In genomic region chr19:28349604-28350003, GRCh38 we compare ENCODE assay signal across 20 cellular contexts.
"Had no signal": no experiment of that assay in that cellular context is flagged by ENCODE, and none has a peak within 500 bp of the region (broad histone marks: within the 10 kb centered on the region; RNA-seq: fewer than 3 reads in every experiment).

No MANE protein-coding gene starts in this region.

- H3K36me3 ChIP-seq: gastroesophageal sphincter, left ventricle myocardium inferior, right lobe of liver, thoracic aorta, uterus had no signal

- H2AFZ ChIP-seq: hepatocyte had no signal

- H3K4me1 ChIP-seq: gastroesophageal sphincter, left ventricle myocardium inferior, right lobe of liver, uterus had no signal

- H3K27me3 ChIP-seq: gastroesophageal sphincter, hepatocyte, right lobe of liver, uterus had no signal

- H3K4me2 ChIP-seq: hepatocyte had no signal

- DNase-seq: activated CD4-positive, alpha-beta T cell treated with anti-CD3 and anti-CD28 coated beads, Interleukin-2, amount 50 U/mL, for 1 hour; activated CD4-positive, CD25-positive, alpha-beta regulatory T cell treated with anti-CD3 and anti-CD28 coated beads, Interleukin-2, amount 50 U/mL, for 72 hours; activated CD8-positive, alpha-beta T cell treated with anti-CD3 and anti-CD28 coated beads for 36 hours; activated naive CD8-positive, alpha-beta T cell treated with anti-CD3 and anti-CD28 coated beads, Interleukin-2, amount 50 U/mL, for 24 hours; activated T-cell treated with anti-CD3 and anti-CD28 coated beads, Interleukin-2, amount 50 U/mL, for 4 hours; amygdala; caudate nucleus; cortex of kidney; islet precursor cell; left ventricle myocardium inferior; mesendoderm; mucosa of descending colon; posterior cingulate gyrus; right lobe of liver; stimulated activated CD4-positive, alpha-beta T cell treated with anti-CD3 and anti-CD28 coated beads, Interleukin-4, amount 100 ng/mL, for 1 hour; uterus had no signal

- H3K79me2 ChIP-seq: hepatocyte had no signal

- H3K27ac ChIP-seq: gastroesophageal sphincter, hepatocyte, left ventricle myocardium inferior, right lobe of liver, thoracic aorta, uterus had no signal

- H3K9me3 ChIP-seq: mucosa of descending colon, right lobe of liver, thoracic aorta, uterus had no signal

- H3K4me3 ChIP-seq: gastroesophageal sphincter, hepatocyte, left ventricle myocardium inferior, lung, mucosa of descending colon, right lobe of liver, thoracic aorta, uterus had no signal
